Comparison of ENCODE assay signal across 1 cellular context in the genomic region with DNA sequence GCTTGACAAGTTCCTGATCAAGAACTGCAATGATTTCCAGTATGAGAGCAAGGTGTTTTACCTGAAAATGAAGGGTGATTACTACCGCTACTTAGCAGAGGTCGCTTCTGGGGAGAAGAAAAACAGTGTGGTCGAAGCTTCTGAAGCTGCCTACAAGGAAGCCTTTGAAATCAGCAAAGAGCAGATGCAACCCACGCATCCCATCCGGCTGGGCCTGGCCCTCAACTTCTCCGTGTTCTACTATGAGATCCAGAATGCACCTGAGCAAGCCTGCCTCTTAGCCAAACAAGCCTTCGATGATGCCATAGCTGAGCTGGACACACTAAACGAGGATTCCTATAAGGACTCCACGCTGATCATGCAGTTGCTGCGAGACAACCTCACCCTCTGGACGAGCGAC.
TF ChIP-seq lines count a peak whose summit lies in the region.

No MANE protein-coding gene starts in this region.

TF ChIP-seq in IMR-90, 13 proteins besides CTCF, POLR2A, EP300 and RAD21:
- no peak for TF ChIP-seq NFE2L2 (IDR thresholded peaks at IDR 0.05; ENCODE audit: low read depth, low read length)
- TF ChIP-seq RCOR1 (IDR thresholded peaks at IDR 0.05; ENCODE audit: insufficient replicate concordance, low read length), result no peak
- no peak for TF ChIP-seq MAFK (IDR thresholded peaks at IDR 0.05; ENCODE audit: low read depth, low read length)
- TF ChIP-seq CHD1 (IDR thresholded peaks at IDR 0.05; ENCODE audit: low read depth, low read length), result no peak
- no peak for TF ChIP-seq SMC3 (IDR thresholded peaks at IDR 0.05; ENCODE audit: low read depth, low read length)
- TF ChIP-seq FOS (IDR thresholded peaks at IDR 0.05; ENCODE audit: low read depth, low read length), result no peak
- no peak for TF ChIP-seq RFX5 (IDR thresholded peaks at IDR 0.05; ENCODE audit: low read depth, low read length)
- TF ChIP-seq BHLHE40 (IDR thresholded peaks at IDR 0.05; ENCODE audit: low read depth, low read length), result no peak
- TF ChIP-seq CEBPB (IDR thresholded peaks at IDR 0.05; ENCODE audit: low read depth, low read length), result no peak
- TF ChIP-seq, protein P1, sequence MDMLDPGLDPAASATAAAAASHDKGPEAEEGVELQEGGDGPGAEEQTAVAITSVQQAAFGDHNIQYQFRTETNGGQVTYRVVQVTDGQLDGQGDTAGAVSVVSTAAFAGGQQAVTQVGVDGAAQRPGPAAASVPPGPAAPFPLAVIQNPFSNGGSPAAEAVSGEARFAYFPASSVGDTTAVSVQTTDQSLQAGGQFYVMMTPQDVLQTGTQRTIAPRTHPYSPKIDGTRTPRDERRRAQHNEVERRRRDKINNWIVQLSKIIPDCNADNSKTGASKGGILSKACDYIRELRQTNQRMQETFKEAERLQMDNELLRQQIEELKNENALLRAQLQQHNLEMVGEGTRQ (IDR thresholded peaks at IDR 0.05; ENCODE audit: low read depth, low read length), result no peak
- no peak for TF ChIP-seq MAZ (IDR thresholded peaks at IDR 0.05; ENCODE audit: borderline replicate concordance, low read depth, low read length)
